1 cellular context compared by ENCODE assay signal in genomic region chrX:71098302-71098701, GRCh38.
A peak's percentile ranks its signal among the peaks of the same experiment; 100 is the strongest.
TF ChIP-seq lines count a peak whose summit lies in the region.

No MANE protein-coding gene starts in this region.

TF ChIP-seq in K562, 482 proteins besides CTCF, POLR2A, EP300 and RAD21 (continues in another document):
- TF ChIP-seq SPI1 (IDR thresholded peaks at IDR 0.05; ENCODE audit: borderline replicate concordance, low read depth, low read length) (peak; percentile 49; the same call in 1 of the 2 replicates), RERE (CRISPR knock-in tag; IDR thresholded peaks at IDR 0.05; ENCODE audit: borderline replicate concordance) (no peak), DEAF1 (CRISPR knock-in tag; IDR thresholded peaks at IDR 0.05) (peak; percentile 58), TAF7 (tag; IDR thresholded peaks at IDR 0.05) (no peak), ZNF407 (IDR thresholded peaks at IDR 0.05; ENCODE audit: low read depth) (no peak), CTBP1 (IDR thresholded peaks at IDR 0.05; ENCODE audit: borderline replicate concordance) (no peak), TAF9B (IDR thresholded peaks at IDR 0.05; ENCODE audit: partially characterized antibody) (no peak), ZNF592 (IDR thresholded peaks at IDR 0.05) (peak; percentile 28; the same call in 1 of the 2 replicates), KLF16 (IDR thresholded peaks at IDR 0.05) (0 out of 2 replicates have a peak, but pooled peaks have one; percentile 12), CHD1 (IDR thresholded peaks at IDR 0.05; ENCODE audit: low read length) (no peak), NCOA1 (IDR thresholded peaks at IDR 0.05; ENCODE audit: low read depth) (no peak), SMC3 (conservative IDR thresholded peaks at IDR 0.05; ENCODE audit: insufficient read depth, low read depth, low read length) (peak; percentile 44; the same call in 1 of the 2 replicates), PBX2 (CRISPR knock-in tag; IDR thresholded peaks at IDR 0.05; ENCODE audit: low read depth) (no peak), PBX2 (tag; conservative IDR thresholded peaks at IDR 0.05; ENCODE audit: low read depth) (0 out of 2 replicates have a peak, but pooled peaks have one; percentile 10), SNRNP70 (optimal IDR thresholded peaks at IDR 0.05; ENCODE audit: low read depth, low read length) (no peak), STAG1 (CRISPR knock-in tag; IDR thresholded peaks at IDR 0.05; ENCODE audit: borderline replicate concordance) (no peak), SRF (CRISPR knock-in tag; IDR thresholded peaks at IDR 0.05) (0 out of 4 replicates have a peak, but pooled peaks of 1 of the 2 experiments have one; percentile 28), ZNF408 (CRISPR knock-in tag; IDR thresholded peaks at IDR 0.05; ENCODE audit: low read depth) (no peak), VEZF1 (CRISPR knock-in tag; IDR thresholded peaks at IDR 0.05) (peak; percentile 73), ZNF740 (CRISPR knock-in tag; IDR thresholded peaks at IDR 0.05) (peak; percentile 84), ZNF740 (tag; IDR thresholded peaks at IDR 0.05) (peak in 1 of 2 experiments; percentile 80; a peak in 2 of 4 replicates), XRCC4 (IDR thresholded peaks at IDR 0.05; ENCODE audit: extremely low read depth, insufficient read depth, insufficient read length) (no peak), NR3C1 (CRISPR knock-in tag; IDR thresholded peaks at IDR 0.05) (no peak), MAZ (CRISPR knock-in tag; conservative IDR thresholded peaks at IDR 0.05 in 1 of 2, IDR thresholded peaks at IDR 0.05 in 1 of 2) (peak in 1 of 2 experiments; percentile 55; a peak in 1 of 4 replicates), CBFA2T2 (conservative IDR thresholded peaks at IDR 0.05) (no peak), CC2D1A (IDR thresholded peaks at IDR 0.05) (peak; percentile 43; the same call in 1 of the 2 replicates)
